In genomic region chr4:18976884-18977283, GRCh38 we compare ENCODE assay signal across 31 cellular contexts.
DNase-seq lines count a peak whose midpoint lies in the region; ATAC-seq and TF ChIP-seq lines count a peak whose summit lies in the region.
"Had no signal": no experiment of that assay in that cellular context is flagged by ENCODE, and none has a peak within 500 bp of the region (broad histone marks: within the 10 kb centered on the region; RNA-seq: fewer than 3 reads in every experiment).

No MANE protein-coding gene starts in this region.

- H3K36me3 ChIP-seq in mucosa of descending colon (ENCODE audit: low read depth) = no peaks in the 10 kb centered on the region
- H3K36me3 ChIP-seq in transverse colon = no peaks in the 10 kb centered on the region
- H3K36me3 ChIP-seq in hepatocyte (replicated peaks; ENCODE audit: insufficient read depth, low read depth) = no peaks in the 10 kb centered on the region
- H3K36me3 ChIP-seq: BE2C; BLaER1; BLaER1 treated with 17β-estradiol and CSF1 and Interleukin-3, amounts not matched to agents 10 nM and 100 nM had no signal

- no peak for TF ChIP-seq POLR2A in transverse colon (IDR thresholded peaks at IDR 0.05)

- ATAC-seq in left colon = peak; percentile 82
- ATAC-seq in mucosa of descending colon = peak; percentile 63
- ATAC-seq in GM21825 (IDR thresholded peaks at IDR 0.05; ENCODE audit: unreplicated experiment) = no peak
- ATAC-seq: A549; CD8-positive, alpha-beta T cell had no signal

- no peak for TF ChIP-seq EP300 in transverse colon (IDR thresholded peaks at IDR 0.05; ENCODE audit: low read depth)

- TF ChIP-seq CTCF in mucosa of descending colon (IDR thresholded peaks at IDR 0.05) (no peak), transverse colon (IDR thresholded peaks at IDR 0.05) (no peak), hepatocyte (IDR thresholded peaks at IDR 0.05; ENCODE audit: poor library complexity) (no peak)

- H3K4me3 ChIP-seq in mucosa of descending colon (no peak overlapping the region), transverse colon (no peak overlapping the region), hepatocyte (no peak overlapping the region)
- H3K4me3 ChIP-seq: A549; BLaER1; BLaER1 treated with 17β-estradiol and CSF1 and Interleukin-3, amounts not matched to agents 10 nM and 100 nM had no signal

- DNase-seq in left colon = no peak
- peak in 1 of 3 donors; percentile 16 for DNase-seq in mucosa of descending colon
- DNase-seq in transverse colon = no peak
- DNase-seq in hepatocyte (ENCODE audit: low spot score) = no peak
- no peak for DNase-seq in SHP77 (lab: John Stamatoyannopoulos, UW)
- DNase-seq: 8988T; ACHN; AML-193; BE2C; C1 segment of cervical spinal cord; Caco-2; Calu3; CD4-positive, alpha-beta memory T cell; CD4-positive, alpha-beta T cell; CD4-positive, CD25-positive, alpha-beta regulatory T cell; CD8-positive, alpha-beta memory T cell; CD8-positive, alpha-beta T cell; COR-L47; DMS 273 treated with DMSO at 0.1 percent for 48 hours; DMS153; DMS53; DMS79; DMS79 treated with DMSO at 0.1 percent for 48 hours; DND-41; EL had no signal

- no peak overlapping the region for H3K4me2 ChIP-seq in hepatocyte
- H3K4me2 ChIP-seq: A549; BLaER1; BLaER1 treated with 17β-estradiol and CSF1 and Interleukin-3, amounts not matched to agents 10 nM and 100 nM had no signal

- H4K20me1 ChIP-seq in hepatocyte (ENCODE audit: insufficient read depth, poor library complexity, severe bottlenecking) = no peaks in the 10 kb centered on the region
- H4K20me1 ChIP-seq: BLaER1; BLaER1 treated with 17β-estradiol and CSF1 and Interleukin-3, amounts not matched to agents 10 nM and 100 nM had no signal

- H3K9me3 ChIP-seq in mucosa of descending colon (no peaks in the 10 kb centered on the region), transverse colon (no peaks in the 10 kb centered on the region), hepatocyte (ENCODE audit: low read depth) (no peaks in the 10 kb centered on the region)
- H3K9me3 ChIP-seq: A549, BE2C, Caco-2 had no signal

- H3K4me1 ChIP-seq in mucosa of descending colon (ENCODE audit: low read depth) (peaks cover 16% of the 10 kb centered on the region), transverse colon (peaks cover 0 to 14% (median 4%) of the 10 kb centered on the region in 4 donors), hepatocyte (ENCODE audit: insufficient read depth) (no peaks in the 10 kb centered on the region)
- H3K4me1 ChIP-seq: A549, BE2C, Caco-2 had no signal

- H3K79me2 ChIP-seq in hepatocyte = no peaks in the 10 kb centered on the region

- H3K27me3 ChIP-seq in transverse colon (no peaks in the 10 kb centered on the region), hepatocyte (no peaks in the 10 kb centered on the region)
- H3K27me3 ChIP-seq: BE2C; BLaER1; BLaER1 treated with 17β-estradiol and CSF1 and Interleukin-3, amounts not matched to agents 10 nM and 100 nM had no signal

- in situ Hi-C loops in transverse colon (cut with MboI; ENCODE audit: low pct_ligation_motif_present in 1 of 4, low pct_unique_long_range_greater_than_20kb in 1 of 4, low sequenced_read_pairs in 3 of 4) = no loop called here

- intact Hi-C loops in left colon (cut with DNase I, micrococcal nuclease) = no loop called here
- intact Hi-C loops in mucosa of descending colon (cut with DNase I, micrococcal nuclease) = no loop called here
- intact Hi-C loops in transverse colon (cut with DNase I; ENCODE audit: low total_unique reads) = no loop called here

- no peaks in the 10 kb centered on the region for H3K9me2 ChIP-seq in hepatocyte (replicated peaks; ENCODE audit: insufficient read depth)

- WGBS in transverse colon (ENCODE audit: low coverage in 1 of 2), 2 donors = 53 to 54% methylated on average over 3 of the region's 3 CpGs
- 80% methylated on average over 3 of the region's 3 CpGs for WGBS in hepatocyte (ENCODE audit: low lambda C conversion rate, missing lambda C conversion rate)

- H3K27ac ChIP-seq in transverse colon (peak overlapping the region in 3 of 4 donors; percentile 15 to 60 (median 28)), hepatocyte (no peak overlapping the region)
- H3K27ac ChIP-seq: 22Rv1; A549; BLaER1; BLaER1 treated with 17β-estradiol and CSF1 and Interleukin-3, amounts not matched to agents 10 nM and 100 nM; C4-2B had no signal

- H2AFZ ChIP-seq in hepatocyte = no peak overlapping the region
